In the genomic region with DNA sequence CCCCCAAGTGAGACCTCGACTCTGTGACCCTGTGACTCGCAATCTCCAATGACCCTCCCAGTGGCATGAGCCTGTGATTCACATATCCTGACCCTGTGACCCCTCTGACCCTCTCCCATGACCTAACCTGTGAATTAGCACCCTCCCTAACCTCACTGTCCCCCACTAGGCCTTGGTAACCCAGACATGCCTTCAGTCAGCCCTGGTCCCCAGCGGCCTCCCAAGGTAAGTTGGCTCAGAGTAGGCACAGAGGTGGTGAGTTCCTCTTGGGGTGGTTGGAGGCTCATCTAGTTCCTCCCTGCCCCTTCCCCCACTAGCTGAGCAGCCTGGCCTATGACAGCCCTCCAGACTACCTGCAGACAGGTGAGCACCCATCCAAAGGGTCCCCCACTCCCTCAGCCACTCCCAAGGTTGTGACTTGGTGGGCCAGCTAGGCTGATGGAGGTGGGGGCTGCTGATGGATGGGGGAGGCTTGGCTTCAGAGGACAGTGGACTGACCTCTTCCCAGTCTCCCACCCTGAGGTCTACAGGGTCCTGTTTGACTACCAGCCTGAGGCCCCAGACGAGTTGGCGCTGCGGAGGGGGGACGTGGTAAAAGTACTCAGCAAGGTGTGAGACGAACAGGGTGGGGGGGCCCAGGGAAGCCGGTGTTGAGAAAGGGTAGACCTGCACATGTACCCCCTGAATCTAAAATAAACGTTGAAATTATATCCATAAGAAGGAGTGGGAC, we compare ENCODE assay signal across 1 cellular context.
TF ChIP-seq lines count a peak whose summit lies in the region.

No MANE protein-coding gene starts in this region.

TF ChIP-seq in HepG2, 621 proteins besides CTCF, POLR2A, EP300 and RAD21:
- TF ChIP-seq THAP11 (CRISPR knock-in tag; IDR thresholded peaks at IDR 0.05): no peak
- TF ChIP-seq, protein P1, sequence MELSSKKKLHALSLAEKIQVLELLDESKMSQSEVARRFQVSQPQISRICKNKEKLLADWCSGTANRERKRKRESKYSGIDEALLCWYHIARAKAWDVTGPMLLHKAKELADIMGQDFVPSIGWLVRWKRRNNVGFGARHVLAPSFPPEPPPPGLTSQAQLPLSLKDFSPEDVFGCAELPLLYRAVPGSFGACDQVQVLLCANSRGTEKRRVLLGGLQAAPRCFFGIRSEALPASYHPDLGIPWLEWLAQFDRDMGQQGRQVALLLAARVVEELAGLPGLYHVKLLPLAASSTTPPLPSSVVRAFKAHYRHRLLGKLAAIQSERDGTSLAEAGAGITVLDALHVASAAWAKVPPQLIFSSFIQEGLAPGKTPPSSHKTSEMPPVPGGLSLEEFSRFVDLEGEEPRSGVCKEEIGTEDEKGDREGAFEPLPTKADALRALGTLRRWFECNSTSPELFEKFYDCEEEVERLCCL (CRISPR knock-in tag; IDR thresholded peaks at IDR 0.05; ENCODE audit: borderline replicate concordance): 0 out of 2 replicates have a peak, but pooled peaks have one; percentile 58
- no peak for TF ChIP-seq NONO (IDR thresholded peaks at IDR 0.05)
- no peak for TF ChIP-seq NONO (CRISPR knock-in tag; conservative IDR thresholded peaks at IDR 0.05)
- no peak for TF ChIP-seq RXRA (CRISPR knock-in tag; IDR thresholded peaks at IDR 0.05)
- TF ChIP-seq, protein P2, sequence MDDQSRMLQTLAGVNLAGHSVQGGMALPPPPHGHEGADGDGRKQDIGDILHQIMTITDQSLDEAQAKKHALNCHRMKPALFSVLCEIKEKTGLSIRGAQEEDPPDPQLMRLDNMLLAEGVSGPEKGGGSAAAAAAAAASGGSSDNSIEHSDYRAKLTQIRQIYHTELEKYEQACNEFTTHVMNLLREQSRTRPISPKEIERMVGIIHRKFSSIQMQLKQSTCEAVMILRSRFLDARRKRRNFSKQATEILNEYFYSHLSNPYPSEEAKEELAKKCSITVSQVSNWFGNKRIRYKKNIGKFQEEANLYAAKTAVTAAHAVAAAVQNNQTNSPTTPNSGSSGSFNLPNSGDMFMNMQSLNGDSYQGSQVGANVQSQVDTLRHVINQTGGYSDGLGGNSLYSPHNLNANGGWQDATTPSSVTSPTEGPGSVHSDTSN (CRISPR knock-in tag; IDR thresholded peaks at IDR 0.05; ENCODE audit: borderline replicate concordance): no peak
- no peak for TF ChIP-seq ZNF564 (CRISPR knock-in tag; IDR thresholded peaks at IDR 0.05)
- TF ChIP-seq, protein P3, sequence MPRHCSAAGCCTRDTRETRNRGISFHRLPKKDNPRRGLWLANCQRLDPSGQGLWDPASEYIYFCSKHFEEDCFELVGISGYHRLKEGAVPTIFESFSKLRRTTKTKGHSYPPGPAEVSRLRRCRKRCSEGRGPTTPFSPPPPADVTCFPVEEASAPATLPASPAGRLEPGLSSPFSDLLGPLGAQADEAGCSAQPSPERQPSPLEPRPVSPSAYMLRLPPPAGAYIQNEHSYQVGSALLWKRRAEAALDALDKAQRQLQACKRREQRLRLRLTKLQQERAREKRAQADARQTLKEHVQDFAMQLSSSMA (CRISPR knock-in tag; IDR thresholded peaks at IDR 0.05): no peak
- TF ChIP-seq FOSL1 (CRISPR knock-in tag; IDR thresholded peaks at IDR 0.05; ENCODE audit: borderline replicate concordance): no peak
- TF ChIP-seq, protein P4, sequence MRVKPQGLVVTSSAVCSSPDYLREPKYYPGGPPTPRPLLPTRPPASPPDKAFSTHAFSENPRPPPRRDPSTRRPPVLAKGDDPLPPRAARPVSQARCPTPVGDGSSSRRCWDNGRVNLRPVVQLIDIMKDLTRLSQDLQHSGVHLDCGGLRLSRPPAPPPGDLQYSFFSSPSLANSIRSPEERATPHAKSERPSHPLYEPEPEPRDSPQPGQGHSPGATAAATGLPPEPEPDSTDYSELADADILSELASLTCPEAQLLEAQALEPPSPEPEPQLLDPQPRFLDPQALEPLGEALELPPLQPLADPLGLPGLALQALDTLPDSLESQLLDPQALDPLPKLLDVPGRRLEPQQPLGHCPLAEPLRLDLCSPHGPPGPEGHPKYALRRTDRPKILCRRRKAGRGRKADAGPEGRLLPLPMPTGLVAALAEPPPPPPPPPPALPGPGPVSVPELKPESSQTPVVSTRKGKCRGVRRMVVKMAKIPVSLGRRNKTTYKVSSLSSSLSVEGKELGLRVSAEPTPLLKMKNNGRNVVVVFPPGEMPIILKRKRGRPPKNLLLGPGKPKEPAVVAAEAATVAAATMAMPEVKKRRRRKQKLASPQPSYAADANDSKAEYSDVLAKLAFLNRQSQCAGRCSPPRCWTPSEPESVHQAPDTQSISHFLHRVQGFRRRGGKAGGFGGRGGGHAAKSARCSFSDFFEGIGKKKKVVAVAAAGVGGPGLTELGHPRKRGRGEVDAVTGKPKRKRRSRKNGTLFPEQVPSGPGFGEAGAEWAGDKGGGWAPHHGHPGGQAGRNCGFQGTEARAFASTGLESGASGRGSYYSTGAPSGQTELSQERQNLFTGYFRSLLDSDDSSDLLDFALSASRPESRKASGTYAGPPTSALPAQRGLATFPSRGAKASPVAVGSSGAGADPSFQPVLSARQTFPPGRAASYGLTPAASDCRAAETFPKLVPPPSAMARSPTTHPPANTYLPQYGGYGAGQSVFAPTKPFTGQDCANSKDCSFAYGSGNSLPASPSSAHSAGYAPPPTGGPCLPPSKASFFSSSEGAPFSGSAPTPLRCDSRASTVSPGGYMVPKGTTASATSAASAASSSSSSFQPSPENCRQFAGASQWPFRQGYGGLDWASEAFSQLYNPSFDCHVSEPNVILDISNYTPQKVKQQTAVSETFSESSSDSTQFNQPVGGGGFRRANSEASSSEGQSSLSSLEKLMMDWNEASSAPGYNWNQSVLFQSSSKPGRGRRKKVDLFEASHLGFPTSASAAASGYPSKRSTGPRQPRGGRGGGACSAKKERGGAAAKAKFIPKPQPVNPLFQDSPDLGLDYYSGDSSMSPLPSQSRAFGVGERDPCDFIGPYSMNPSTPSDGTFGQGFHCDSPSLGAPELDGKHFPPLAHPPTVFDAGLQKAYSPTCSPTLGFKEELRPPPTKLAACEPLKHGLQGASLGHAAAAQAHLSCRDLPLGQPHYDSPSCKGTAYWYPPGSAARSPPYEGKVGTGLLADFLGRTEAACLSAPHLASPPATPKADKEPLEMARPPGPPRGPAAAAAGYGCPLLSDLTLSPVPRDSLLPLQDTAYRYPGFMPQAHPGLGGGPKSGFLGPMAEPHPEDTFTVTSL (CRISPR knock-in tag; IDR thresholded peaks at IDR 0.05; ENCODE audit: borderline replicate concordance): 0 out of 2 replicates have a peak, but pooled peaks have one; percentile 5
- TF ChIP-seq SNAPC2 (CRISPR knock-in tag; IDR thresholded peaks at IDR 0.05): no peak
- TF ChIP-seq NR2F6 (IDR thresholded peaks at IDR 0.05): peak; percentile 51
- TF ChIP-seq NR2F6 (CRISPR knock-in tag; IDR thresholded peaks at IDR 0.05): 0 out of 2 replicates have a peak, but pooled peaks have one; percentile 31
- TF ChIP-seq MYNN (CRISPR knock-in tag; IDR thresholded peaks at IDR 0.05; ENCODE audit: low read depth): no peak
- TF ChIP-seq, protein P5, sequence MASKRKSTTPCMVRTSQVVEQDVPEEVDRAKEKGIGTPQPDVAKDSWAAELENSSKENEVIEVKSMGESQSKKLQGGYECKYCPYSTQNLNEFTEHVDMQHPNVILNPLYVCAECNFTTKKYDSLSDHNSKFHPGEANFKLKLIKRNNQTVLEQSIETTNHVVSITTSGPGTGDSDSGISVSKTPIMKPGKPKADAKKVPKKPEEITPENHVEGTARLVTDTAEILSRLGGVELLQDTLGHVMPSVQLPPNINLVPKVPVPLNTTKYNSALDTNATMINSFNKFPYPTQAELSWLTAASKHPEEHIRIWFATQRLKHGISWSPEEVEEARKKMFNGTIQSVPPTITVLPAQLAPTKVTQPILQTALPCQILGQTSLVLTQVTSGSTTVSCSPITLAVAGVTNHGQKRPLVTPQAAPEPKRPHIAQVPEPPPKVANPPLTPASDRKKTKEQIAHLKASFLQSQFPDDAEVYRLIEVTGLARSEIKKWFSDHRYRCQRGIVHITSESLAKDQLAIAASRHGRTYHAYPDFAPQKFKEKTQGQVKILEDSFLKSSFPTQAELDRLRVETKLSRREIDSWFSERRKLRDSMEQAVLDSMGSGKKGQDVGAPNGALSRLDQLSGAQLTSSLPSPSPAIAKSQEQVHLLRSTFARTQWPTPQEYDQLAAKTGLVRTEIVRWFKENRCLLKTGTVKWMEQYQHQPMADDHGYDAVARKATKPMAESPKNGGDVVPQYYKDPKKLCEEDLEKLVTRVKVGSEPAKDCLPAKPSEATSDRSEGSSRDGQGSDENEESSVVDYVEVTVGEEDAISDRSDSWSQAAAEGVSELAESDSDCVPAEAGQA (IDR thresholded peaks at IDR 0.05; ENCODE audit: low read depth): no peak
- TF ChIP-seq, protein P5 (CRISPR knock-in tag; IDR thresholded peaks at IDR 0.05; ENCODE audit: borderline replicate concordance): no peak
- TF ChIP-seq REL (CRISPR knock-in tag; conservative IDR thresholded peaks at IDR 0.05): no peak
- TF ChIP-seq ZFP36L2 (CRISPR knock-in tag; IDR thresholded peaks at IDR 0.05): no peak
- TF ChIP-seq ZSCAN22 (CRISPR knock-in tag; IDR thresholded peaks at IDR 0.05): 0 out of 2 replicates have a peak, but pooled peaks have one; percentile 32
- TF ChIP-seq ATF7 (IDR thresholded peaks at IDR 0.05): no peak
- no peak for TF ChIP-seq ATF7 (CRISPR knock-in tag; IDR thresholded peaks at IDR 0.05)
